15 cellular contexts compared by ENCODE assay signal in the genomic region with DNA sequence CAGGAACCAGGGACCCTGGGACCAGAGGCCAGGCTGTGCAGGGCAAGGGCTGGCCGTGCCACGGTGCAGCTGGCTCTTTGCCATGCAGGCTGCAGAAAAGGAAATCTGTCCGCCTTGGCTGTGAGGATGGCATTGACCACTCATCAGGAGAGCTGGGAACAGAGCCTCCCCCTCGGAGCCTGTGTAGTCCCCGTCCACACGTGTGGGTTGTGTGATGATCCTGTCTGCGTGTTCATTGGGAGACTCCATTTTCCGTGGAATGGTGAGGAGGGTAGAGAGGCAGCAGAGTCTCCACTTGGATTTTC. TPM values are rescaled to one million over a fixed set of nuclear protein-coding genes. Genes with fewer than 3 reads are reported as not detected.
DNase-seq lines count a peak whose midpoint lies in the region; FAIRE-seq and TF ChIP-seq lines count a peak whose summit lies in the region.
"Had no signal": no experiment of that assay in that cellular context is flagged by ENCODE, and none has a peak within 500 bp of the region (broad histone marks: within the 10 kb centered on the region; RNA-seq: fewer than 3 reads in every experiment).

No MANE protein-coding gene starts in this region.

- peak overlapping the region; percentile 34 for H3K4me2 ChIP-seq in astrocyte (ENCODE audit: low read length)

- DNase-seq in NCI-H2227 (lab: John Stamatoyannopoulos, UW; ENCODE audit: unreplicated experiment) (peak; percentile 34), NCI-H2227 treated with DMSO at 0.1 percent for 48 hours (lab: John Stamatoyannopoulos, UW) (no peak), astrocyte (ENCODE audit: low read depth) (no peak), substantia nigra (lab: John Stamatoyannopoulos, UW) (peak in 7 of 49 donors; percentile 24 to 76 (median 33)), H4 (ENCODE audit: low spot score) (no peak), uterus (no peak), NCI-H345 treated with DMSO at 0.1 percent for 48 hours (lab: John Stamatoyannopoulos, UW; ENCODE audit: unreplicated experiment) (no peak)
- DNase-seq: activated CD4-positive, alpha-beta T cell treated with anti-CD3 and anti-CD28 coated beads, Interleukin-2, amount 10 ng/mL, durations not matched to agents 7 days and 5 days; activated T-cell treated with anti-CD3 and anti-CD28 coated beads, Interleukin-2, amount 50 U/mL, for 72 hours; amniotic stem cell; DND-41; effector CD8-positive, alpha-beta T cell; T-helper 2 cell; tibial artery had no signal

- no peak overlapping the region for H2AFZ ChIP-seq in astrocyte (ENCODE audit: low read depth, low read length)

- TF ChIP-seq CTCF in astrocyte (IDR thresholded peaks at IDR 0.05; ENCODE audit: insufficient read depth, low read depth, low read length) (no peak), uterus (IDR thresholded peaks at IDR 0.05) (no peak)

- peaks cover 83% of the 10 kb centered on the region for H3K79me2 ChIP-seq in astrocyte (ENCODE audit: insufficient read depth, low read length)

- H3K4me1 ChIP-seq in astrocyte (ENCODE audit: insufficient read depth, low read length) (peaks cover 19% of the 10 kb centered on the region), iPS-15b (ENCODE audit: control insufficient read depth, insufficient read depth, low read length) (peaks cover 51% of the 10 kb centered on the region), uterus (peaks cover 6 to 12% of the 10 kb centered on the region in 2 donors)

- H3K27me3 ChIP-seq in astrocyte (ENCODE audit: insufficient read depth, low read length) (no peaks in the 10 kb centered on the region), iPS-15b (ENCODE audit: control insufficient read depth, insufficient read depth, low read length) (no peaks in the 10 kb centered on the region), uterus (no peaks in the 10 kb centered on the region)
- H3K27me3 ChIP-seq: tibial artery had no signal

- no peak overlapping the region for H3K4me3 Mint-ChIP-seq in astrocyte (ENCODE audit: unreplicated experiment)
- H3K4me3 Mint-ChIP-seq: activated CD4-positive, alpha-beta T cell treated with anti-CD3 and anti-CD28 coated beads, Interleukin-2, amount 10 ng/mL, durations not matched to agents 7 days and 5 days; activated T-cell treated with anti-CD3 and anti-CD28 coated beads, Interleukin-2, amount 50 U/mL, for 72 hours had no signal

- no peak for FAIRE-seq in astrocyte (lab: Jason Lieb, UNC)

- H3K4me3 ChIP-seq in astrocyte (ENCODE audit: insufficient read depth, low read depth, low read length) = no peak overlapping the region
- no peak overlapping the region for H3K4me3 ChIP-seq in iPS-15b (ENCODE audit: low read depth, low read length)
- no peak overlapping the region for H3K4me3 ChIP-seq in uterus
- H3K4me3 ChIP-seq: tibial artery had no signal

- H4K20me1 ChIP-seq in astrocyte (ENCODE audit: insufficient read depth, low read length) = peaks cover 87% of the 10 kb centered on the region

- H3K36me3 Mint-ChIP-seq in astrocyte (ENCODE audit: low read depth, unreplicated experiment) = peaks cover 13% of the 10 kb centered on the region

- no peak overlapping the region for H3K9ac ChIP-seq in astrocyte (ENCODE audit: low read length)
- H3K9ac ChIP-seq in iPS-15b (ENCODE audit: low read depth, low read length) = peak overlapping the region; percentile 32

- H3K9me3 Mint-ChIP-seq in astrocyte (ENCODE audit: unreplicated experiment) = peaks cover 2% of the 10 kb centered on the region
- H3K9me3 Mint-ChIP-seq: activated CD4-positive, alpha-beta T cell treated with anti-CD3 and anti-CD28 coated beads, Interleukin-2, amount 10 ng/mL, durations not matched to agents 7 days and 5 days; activated T-cell treated with anti-CD3 and anti-CD28 coated beads, Interleukin-2, amount 50 U/mL, for 72 hours had no signal

- no peak overlapping the region for H3K27ac ChIP-seq in astrocyte (ENCODE audit: low read depth, low read length)
- peak overlapping the region; percentile 80 for H3K27ac ChIP-seq in substantia nigra (ENCODE audit: low read depth, low read length, poor library complexity, severe bottlenecking)
- no peak overlapping the region for H3K27ac ChIP-seq in uterus
- H3K27ac ChIP-seq: tibial artery had no signal

- H3K27me3 Mint-ChIP-seq in astrocyte (ENCODE audit: low read depth, unreplicated experiment) = no peaks in the 10 kb centered on the region
- H3K27me3 Mint-ChIP-seq: activated CD4-positive, alpha-beta T cell treated with anti-CD3 and anti-CD28 coated beads, Interleukin-2, amount 10 ng/mL, durations not matched to agents 7 days and 5 days had no signal

- H3K36me3 ChIP-seq in astrocyte (ENCODE audit: insufficient read depth, low read length) (no peaks in the 10 kb centered on the region), iPS-15b (ENCODE audit: control insufficient read depth, insufficient read depth, low read length) (peaks cover 4% of the 10 kb centered on the region), uterus (no peaks in the 10 kb centered on the region)

- intact Hi-C loops in uterus (cut with DNase I; ENCODE audit: low total_unique reads) = no loop called here

- peak overlapping the region; percentile 34 for H3K27ac Mint-ChIP-seq in astrocyte (ENCODE audit: unreplicated experiment)
- H3K27ac Mint-ChIP-seq: activated CD4-positive, alpha-beta T cell treated with anti-CD3 and anti-CD28 coated beads, Interleukin-2, amount 10 ng/mL, durations not matched to agents 7 days and 5 days; activated T-cell treated with anti-CD3 and anti-CD28 coated beads, Interleukin-2, amount 50 U/mL, for 72 hours had no signal

- H3K9me3 ChIP-seq in astrocyte (ENCODE audit: insufficient read depth, low read depth, low read length) = no peaks in the 10 kb centered on the region
- no peaks in the 10 kb centered on the region for H3K9me3 ChIP-seq in iPS-15b (ENCODE audit: control insufficient read depth, insufficient read depth, low read length)
- no peaks in the 10 kb centered on the region for H3K9me3 ChIP-seq in uterus
- H3K9me3 ChIP-seq: tibial artery had no signal

- no peak for TF ChIP-seq POLR2A in uterus (IDR thresholded peaks at IDR 0.05)

- peaks cover 16% of the 10 kb centered on the region for H3K4me1 Mint-ChIP-seq in astrocyte (ENCODE audit: low read depth, unreplicated experiment)

RNA-seq across cellular contexts. Expression of a gene that starts 47.7 kb away (rescaled TPM):
- total RNA-seq in astrocyte (56.4 and 64.5 TPM in 2 replicates), uterus (100 to 1,000 TPM in 1 of 4 donors, 10 to 100 TPM in 3; 32.6 to 109 (median 74.9) TPM)
- total RNA-seq in H4 (2014; rRNA removed; shearing (Covaris generic)) = 18.6 and 19.5 TPM in 2 replicates
